Comparison of ENCODE assay signal across 9 cellular contexts in genomic region chr6:30913721-30914075, GRCh38. TPM values are rescaled to one million over a fixed set of nuclear protein-coding genes. Genes with fewer than 3 reads are reported as not detected.
DNase-seq lines count a peak whose midpoint lies in the region; ATAC-seq, FAIRE-seq and TF ChIP-seq lines count a peak whose summit lies in the region.
"Had no signal": no experiment of that assay in that cellular context is flagged by ENCODE, and none has a peak within 500 bp of the region (broad histone marks: within the 10 kb centered on the region; RNA-seq: fewer than 3 reads in every experiment).

No MANE protein-coding gene starts in this region.

- H3K4me1 ChIP-seq in ascending aorta (peaks cover 4 to 22% of the 10 kb centered on the region in 2 donors), HepG2 (ENCODE audit: insufficient read depth, low read length) (peaks cover 37% of the 10 kb centered on the region), thymus (ENCODE audit: control insufficient read depth, insufficient read depth, low read length) (peaks cover 11% of the 10 kb centered on the region)

- TF ChIP-seq RAD21 in HepG2 (CRISPR knock-in tag; IDR thresholded peaks at IDR 0.05), result no peak

- POLR2A ChIA-PET in HepG2 (lab: Yijun Ruan, JAX), result interaction anchor here (0.7 to 3.4 kb wide), 24 partner anchors 8 to 628 kb away, joined by 3 to 24 read pairs (median 4); partner anchors contain the start of genes DDR1, DDX39B, GNL1 and MDC1
- POLR2A ChIA-PET in HEK293T (lab: Yijun Ruan, JAX), result interaction anchor here (0.6 to 1.8 kb wide), 18 partner anchors 9 to 689 kb away, joined by 3 to 10 read pairs (median 4); partner anchors contain the start of genes DDR1 and MDC1

- H3K4me3 ChIP-seq in ascending aorta (peak overlapping the region; percentile 60 to 65), HepG2 (replicated peaks in 1 of 3; ENCODE audit: insufficient read depth in 1 of 3, low read depth in 2 of 3, low read length in 3 of 3) (peak overlapping the region in 1 of 3 experiments; percentile 32; a peak in 1 of 6 replicates), thymus (ENCODE audit: low read length) (peak overlapping the region; percentile 81)

- no peaks in the 10 kb centered on the region for H4K20me1 ChIP-seq in HepG2 (ENCODE audit: insufficient read depth, low read length)

- peaks cover 35% of the 10 kb centered on the region for H3K36me3 Mint-ChIP-seq in activated naive CD4-positive, alpha-beta T cell treated with anti-CD3 and anti-CD28 coated beads for 36 hours (ENCODE audit: low read depth)

- DNase-seq in activated naive CD4-positive, alpha-beta T cell treated with anti-CD3 and anti-CD28 coated beads for 36 hours, result no peak
- DNase-seq in activated naive CD4-positive, alpha-beta T cell treated with Interleukin-2 at 50 U/mL for 16 hours, result no peak
- DNase-seq in ascending aorta (ENCODE audit: low spot score in 2 of 2) (no peak), HepG2 (ENCODE audit: low spot score) (no peak), HEK293T (ENCODE audit: extremely low spot score) (no peak), NCI-H146 (lab: John Stamatoyannopoulos, UW) (no peak)

- no peaks in the 10 kb centered on the region for H3K9me3 Mint-ChIP-seq in activated naive CD4-positive, alpha-beta T cell treated with anti-CD3 and anti-CD28 coated beads for 36 hours

- peaks cover 33% of the 10 kb centered on the region for H3K4me1 Mint-ChIP-seq in activated naive CD4-positive, alpha-beta T cell treated with anti-CD3 and anti-CD28 coated beads for 36 hours (ENCODE audit: low read depth)

- in situ Hi-C loops in HepG2 (cut with HindIII; ENCODE audit: extremely low pct_ligation_motif_present, low pct_unique_long_range_greater_than_20kb), result no loop called here

- CTCF ChIA-PET in activated naive CD4-positive, alpha-beta T cell treated with anti-CD3 and anti-CD28 coated beads for 36 hours (lab: Charles Lee), result interaction anchor here (0.6 to 5.8 kb wide), 15 partner anchors 8 to 172 kb away, joined by 3 to 73 read pairs (median 4); partner anchors contain the start of gene IER3
- CTCF ChIA-PET in HepG2 (lab: Yijun Ruan, JAX; ENCODE audit: low intra/inter-chr PET ratio, low total read pairs), result interaction anchor here (2.1 to 3.1 kb wide), 2 partner anchors 155 to 166 kb away, joined by 9 read pairs; no protein-coding TSS in a partner anchor
- CTCF ChIA-PET in HEK293T (lab: Yijun Ruan, JAX), result interaction anchor here (0.8 to 4.0 kb wide), 9 partner anchors 17 to 176 kb away, joined by 3 to 37 read pairs (median 5); no protein-coding TSS in a partner anchor

- H2AFZ ChIP-seq in HepG2 (ENCODE audit: low read length), result no peak overlapping the region

- H3K27ac Mint-ChIP-seq in activated naive CD4-positive, alpha-beta T cell treated with anti-CD3 and anti-CD28 coated beads for 36 hours, result peak overlapping the region; percentile 27

- no peak for TF ChIP-seq EP300 in HepG2 (IDR thresholded peaks at IDR 0.05; ENCODE audit: low read depth in 2 of 2, low read length in 2 of 2)
- no peak for TF ChIP-seq EP300 in HepG2 (CRISPR knock-in tag; IDR thresholded peaks at IDR 0.05; ENCODE audit: borderline replicate concordance)

- FAIRE-seq in HepG2 (lab: Jason Lieb, UNC), result no peak
- FAIRE-seq: G401.6 had no signal

- H3K4me2 ChIP-seq in HepG2 (ENCODE audit: low read depth, low read length), result peak overlapping the region; percentile 97

- H3K9ac ChIP-seq in HepG2 (ENCODE audit: insufficient read depth, low read depth, low read length), result peak overlapping the region; percentile 43; the same call in 1 of the 2 replicates

- no TSS peak for BruUV-seq in HepG2 (replicated peaks; lab: Mats Ljungman, UMichigan)

- no peaks in the 10 kb centered on the region for H3K27me3 Mint-ChIP-seq in activated naive CD4-positive, alpha-beta T cell treated with anti-CD3 and anti-CD28 coated beads for 36 hours (ENCODE audit: low read depth)

- WGBS in HepG2 (ENCODE audit: low lambda C conversion rate), result 52% methylated on average over 31 of the region's 31 CpGs
- 24% methylated on average over 31 of the region's 31 CpGs for WGBS in thymus

- peak in 1 of 3 experiments; percentile 24 for TF ChIP-seq CTCF in ascending aorta (IDR thresholded peaks at IDR 0.05)
- TF ChIP-seq CTCF in HepG2 (CRISPR knock-in tag; IDR thresholded peaks at IDR 0.05), result no peak

- no peak; the same call in 2 of the 3 replicates for ATAC-seq in HepG2
- no peak for ATAC-seq in HG03521 (IDR thresholded peaks at IDR 0.05; ENCODE audit: unreplicated experiment)

- H3K36me3 ChIP-seq in ascending aorta, result peaks cover 19 to 46% of the 10 kb centered on the region in 2 donors
- H3K36me3 ChIP-seq in HepG2 (replicated peaks in 1 of 2; ENCODE audit: control insufficient read depth in 1 of 2, insufficient read depth in 2 of 2, low read length in 2 of 2), result peaks cover 12 to 46% of the 10 kb centered on the region in 2 experiments
- peaks cover 33% of the 10 kb centered on the region for H3K36me3 ChIP-seq in thymus (ENCODE audit: control insufficient read depth, insufficient read depth)

- no peak for TF ChIP-seq POLR2A in HepG2 (IDR thresholded peaks at IDR 0.05; ENCODE audit: insufficient read depth in 1 of 2, low read depth in 2 of 2, low read length in 2 of 2)

- no peaks in the 10 kb centered on the region for H3K27me3 ChIP-seq in ascending aorta
- no peaks in the 10 kb centered on the region; a peak in 1 of 5 replicates for H3K27me3 ChIP-seq in HepG2 (ENCODE audit: control insufficient read depth in 1 of 2, insufficient read depth in 2 of 2, low read length in 2 of 2)
- H3K27me3 ChIP-seq in thymus (ENCODE audit: control insufficient read depth, insufficient read depth), result no peaks in the 10 kb centered on the region

- intact Hi-C loops in activated naive CD4-positive, alpha-beta T cell treated with anti-CD3 and anti-CD28 coated beads for 36 hours (cut with micrococcal nuclease), result loop anchor here (1.0 to 5.0 kb wide), 4 partner anchors 85 to 371 kb away; partner anchors contain the start of genes GNL1 and PRR3
- intact Hi-C loops in ascending aorta (cut with DNase I) (loop anchor here (1.0 to 10.0 kb wide), 5 partner anchors 29 to 429 kb away; partner anchors contain the start of genes DDR1, FLOT1 and HLA-E), HepG2 (cut with micrococcal nuclease; ENCODE audit: unreplicated experiment) (loop anchor here (1.0 to 2.0 kb wide), 3 partner anchors 85 to 174 kb away; no protein-coding TSS in a partner anchor)

- peak overlapping the region; percentile 87 for H3K4me3 Mint-ChIP-seq in activated naive CD4-positive, alpha-beta T cell treated with anti-CD3 and anti-CD28 coated beads for 36 hours

- H3K9me3 ChIP-seq in ascending aorta, result no peaks in the 10 kb centered on the region
- H3K9me3 ChIP-seq in HepG2 (ENCODE audit: low read length), result no peaks in the 10 kb centered on the region
- no peaks in the 10 kb centered on the region for H3K9me3 ChIP-seq in thymus (ENCODE audit: control insufficient read depth)

- H3K79me2 ChIP-seq in HepG2 (ENCODE audit: insufficient read depth, low read length), result peaks cover 21% of the 10 kb centered on the region

- H3K27ac ChIP-seq in ascending aorta (peak overlapping the region; percentile 78 to 86), HepG2 (ENCODE audit: extremely low read length, insufficient read depth, low read length) (peak overlapping the region; percentile 61), thymus (ENCODE audit: low read depth) (peak overlapping the region; percentile 74)

RNA-seq across cellular contexts. Expression of gene VARS2, which starts 0.3 kb away (rescaled TPM):
- 10 to 100 TPM; 78.1 to 82.8 TPM for total RNA-seq in activated naive CD4-positive, alpha-beta T cell treated with anti-CD3 and anti-CD28 coated beads for 36 hours
- 5.7 TPM for total RNA-seq in ascending aorta
- total RNA-seq in HepG2 (2016; rRNA removed; fragmentation: Illumina TruSeq; extraction: Trizol), result 45.9 and 71.8 TPM in 2 replicates
- 12.3 and 14.4 TPM in 2 replicates for total RNA-seq in HepG2 (2016; cell fraction: cytosol; rRNA removed; fragmentation: Illumina TruSeq; extraction: Trizol; ENCODE audit: low read depth)
- 38.9 and 75.5 TPM in 2 replicates for total RNA-seq in HepG2 (2016; cell fraction: insoluble cytoplasmic fraction; rRNA removed; fragmentation: Illumina TruSeq; extraction: Trizol)
- total RNA-seq in HepG2 (2016; cell fraction: membrane; rRNA removed; fragmentation: Illumina TruSeq; extraction: Trizol), result 27.5 and 28.2 TPM in 2 replicates
- 63.3 and 78.0 TPM in 2 replicates for total RNA-seq in HepG2 (2016; cell fraction: nucleus; rRNA removed; fragmentation: Illumina TruSeq; extraction: Trizol)
- 61.8 and 68.8 TPM in 2 replicates for polyA plus RNA-seq in HepG2 (2011; rRNA removed)
- polyA plus RNA-seq in HepG2 (2011; cell fraction: cytosol; rRNA removed), result 21.9 and 29.1 TPM in 2 replicates
- polyA plus RNA-seq in HepG2 (2011; cell fraction: nucleus; rRNA removed), result 392 and 449 TPM in 2 replicates
- polyA plus RNA-seq in HepG2 (2012), result 45.5 and 49.9 TPM in 2 replicates
- 9.2 and 9.4 TPM in 2 replicates for polyA plus RNA-seq in HepG2 (2016; cell fraction: cytosol; fragmentation: Illumina TruSeq; extraction: Trizol; ENCODE audit: low read depth)
- polyA plus RNA-seq in HepG2 (2016; cell fraction: insoluble cytoplasmic fraction; fragmentation: Illumina TruSeq; extraction: Trizol; ENCODE audit: low read depth), result 31.3 and 38.2 TPM in 2 replicates
- 17.7 and 19.1 TPM in 2 replicates for polyA plus RNA-seq in HepG2 (2016; cell fraction: membrane; fragmentation: Illumina TruSeq; extraction: Trizol; ENCODE audit: low read depth)
- polyA plus RNA-seq in HepG2 (2016; cell fraction: nucleus; fragmentation: Illumina TruSeq; extraction: Trizol; ENCODE audit: insufficient read depth, low read depth), result 189 and 203 TPM in 2 replicates
- polyA minus RNA-seq in HepG2 (2011; rRNA and poly(A)+ RNA removed; ENCODE audit: low replicate concordance), result 37.3 and 128 TPM in 2 replicates
- polyA minus RNA-seq in HepG2 (2011; cell fraction: cytosol; rRNA and poly(A)+ RNA removed), result 32.2 and 37.4 TPM in 2 replicates
- polyA minus RNA-seq in HepG2 (2011; cell fraction: nucleus; rRNA and poly(A)+ RNA removed), result 56.0 and 56.3 TPM in 2 replicates
- 40.4 TPM for polyA plus RNA-seq in thymus

RNA-seq across cellular contexts. Expression of gene GTF2H4, which starts 5.7 kb away (rescaled TPM):
- total RNA-seq in activated naive CD4-positive, alpha-beta T cell treated with anti-CD3 and anti-CD28 coated beads for 36 hours, result 10 to 100 TPM; 33.3 to 42.4 TPM
- total RNA-seq in ascending aorta (81.0 TPM), HepG2 (2016; rRNA removed; fragmentation: Illumina TruSeq; extraction: Trizol) (15.9 and 18.0 TPM in 2 replicates)
- 1.5 and 3.1 TPM in 2 replicates for total RNA-seq in HepG2 (2016; cell fraction: cytosol; rRNA removed; fragmentation: Illumina TruSeq; extraction: Trizol; ENCODE audit: low read depth)
- total RNA-seq in HepG2 (2016; cell fraction: insoluble cytoplasmic fraction; rRNA removed; fragmentation: Illumina TruSeq; extraction: Trizol), result 14.1 and 17.5 TPM in 2 replicates
- total RNA-seq in HepG2 (2016; cell fraction: membrane; rRNA removed; fragmentation: Illumina TruSeq; extraction: Trizol), result 4.5 and 5.7 TPM in 2 replicates
- 27.0 and 30.2 TPM in 2 replicates for total RNA-seq in HepG2 (2016; cell fraction: nucleus; rRNA removed; fragmentation: Illumina TruSeq; extraction: Trizol)
- polyA plus RNA-seq in HepG2 (2011; rRNA removed) (49.3 and 58.3 TPM in 2 replicates), thymus (35.4 TPM)
- 19.9 and 20.1 TPM in 2 replicates for polyA plus RNA-seq in HepG2 (2011; cell fraction: cytosol; rRNA removed)
- 258 and 287 TPM in 2 replicates for polyA plus RNA-seq in HepG2 (2011; cell fraction: nucleus; rRNA removed)
- 29.0 and 51.4 TPM in 2 replicates for polyA plus RNA-seq in HepG2 (2012)
- polyA plus RNA-seq in HepG2 (2016; cell fraction: cytosol; fragmentation: Illumina TruSeq; extraction: Trizol; ENCODE audit: low read depth), result 2.6 and 3.1 TPM in 2 replicates
- 25.8 and 31.0 TPM in 2 replicates for polyA plus RNA-seq in HepG2 (2016; cell fraction: insoluble cytoplasmic fraction; fragmentation: Illumina TruSeq; extraction: Trizol; ENCODE audit: low read depth)
- polyA plus RNA-seq in HepG2 (2016; cell fraction: membrane; fragmentation: Illumina TruSeq; extraction: Trizol; ENCODE audit: low read depth), result 4.9 and 6.0 TPM in 2 replicates
- polyA plus RNA-seq in HepG2 (2016; cell fraction: nucleus; fragmentation: Illumina TruSeq; extraction: Trizol; ENCODE audit: insufficient read depth, low read depth), result 114 and 125 TPM in 2 replicates
- polyA minus RNA-seq in HepG2 (2011; rRNA and poly(A)+ RNA removed; ENCODE audit: low replicate concordance), result 25.0 and 30.0 TPM in 2 replicates
- polyA minus RNA-seq in HepG2 (2011; cell fraction: cytosol; rRNA and poly(A)+ RNA removed), result 4.9 and 8.5 TPM in 2 replicates
- polyA minus RNA-seq in HepG2 (2011; cell fraction: nucleus; rRNA and poly(A)+ RNA removed), result 61.3 and 64.4 TPM in 2 replicates

RNA-seq across cellular contexts. Expression of gene SFTA2, which starts 18.3 kb away (rescaled TPM):
- total RNA-seq in activated naive CD4-positive, alpha-beta T cell treated with anti-CD3 and anti-CD28 coated beads for 36 hours, result not detected
- total RNA-seq in ascending aorta (not detected), HepG2 (2016; rRNA removed; fragmentation: Illumina TruSeq; extraction: Trizol) (not detected in 2 replicates)
- not detected in 2 replicates for total RNA-seq in HepG2 (2016; cell fraction: cytosol; rRNA removed; fragmentation: Illumina TruSeq; extraction: Trizol; ENCODE audit: low read depth)
- total RNA-seq in HepG2 (2016; cell fraction: insoluble cytoplasmic fraction; rRNA removed; fragmentation: Illumina TruSeq; extraction: Trizol), result not detected in 2 replicates
- not detected in 2 replicates for total RNA-seq in HepG2 (2016; cell fraction: membrane; rRNA removed; fragmentation: Illumina TruSeq; extraction: Trizol)
- not detected in 2 replicates for total RNA-seq in HepG2 (2016; cell fraction: nucleus; rRNA removed; fragmentation: Illumina TruSeq; extraction: Trizol)
- polyA plus RNA-seq in HepG2 (2011; rRNA removed) (not detected in 2 replicates), thymus (1.8 TPM)
- not detected in 2 replicates for polyA plus RNA-seq in HepG2 (2011; cell fraction: cytosol; rRNA removed)
- polyA plus RNA-seq in HepG2 (2011; cell fraction: nucleus; rRNA removed), result not detected in 2 replicates
- not detected in 2 replicates for polyA plus RNA-seq in HepG2 (2012)
- polyA plus RNA-seq in HepG2 (2016; cell fraction: cytosol; fragmentation: Illumina TruSeq; extraction: Trizol; ENCODE audit: low read depth), result not detected in 2 replicates
- polyA plus RNA-seq in HepG2 (2016; cell fraction: insoluble cytoplasmic fraction; fragmentation: Illumina TruSeq; extraction: Trizol; ENCODE audit: low read depth), result not detected in 2 replicates
- polyA plus RNA-seq in HepG2 (2016; cell fraction: membrane; fragmentation: Illumina TruSeq; extraction: Trizol; ENCODE audit: low read depth), result not detected in 2 replicates
- polyA plus RNA-seq in HepG2 (2016; cell fraction: nucleus; fragmentation: Illumina TruSeq; extraction: Trizol; ENCODE audit: insufficient read depth, low read depth), result not detected in 2 replicates
- polyA minus RNA-seq in HepG2 (2011; rRNA and poly(A)+ RNA removed; ENCODE audit: low replicate concordance), result not detected in 2 replicates
- polyA minus RNA-seq in HepG2 (2011; cell fraction: cytosol; rRNA and poly(A)+ RNA removed), result not detected in 2 replicates
- polyA minus RNA-seq in HepG2 (2011; cell fraction: nucleus; rRNA and poly(A)+ RNA removed), result not detected in 2 replicates

RNA-seq across cellular contexts. Expression of gene MUCL3, which starts 27.1 kb away (rescaled TPM):
- not detected for total RNA-seq in activated naive CD4-positive, alpha-beta T cell treated with anti-CD3 and anti-CD28 coated beads for 36 hours
- total RNA-seq in ascending aorta (not detected), HepG2 (2016; rRNA removed; fragmentation: Illumina TruSeq; extraction: Trizol) (not detected in 2 replicates)
- total RNA-seq in HepG2 (2016; cell fraction: cytosol; rRNA removed; fragmentation: Illumina TruSeq; extraction: Trizol; ENCODE audit: low read depth), result not detected in 2 replicates
- not detected in 2 replicates for total RNA-seq in HepG2 (2016; cell fraction: insoluble cytoplasmic fraction; rRNA removed; fragmentation: Illumina TruSeq; extraction: Trizol)
- not detected in 2 replicates for total RNA-seq in HepG2 (2016; cell fraction: membrane; rRNA removed; fragmentation: Illumina TruSeq; extraction: Trizol)
- total RNA-seq in HepG2 (2016; cell fraction: nucleus; rRNA removed; fragmentation: Illumina TruSeq; extraction: Trizol), result not detected in 2 replicates
- polyA plus RNA-seq in HepG2 (2011; rRNA removed) (not detected in 2 replicates), thymus (0.02 TPM)
- not detected in 2 replicates for polyA plus RNA-seq in HepG2 (2011; cell fraction: cytosol; rRNA removed)
- not detected in 2 replicates for polyA plus RNA-seq in HepG2 (2011; cell fraction: nucleus; rRNA removed)
- not detected in 2 replicates for polyA plus RNA-seq in HepG2 (2012)
- not detected in 2 replicates for polyA plus RNA-seq in HepG2 (2016; cell fraction: cytosol; fragmentation: Illumina TruSeq; extraction: Trizol; ENCODE audit: low read depth)
- polyA plus RNA-seq in HepG2 (2016; cell fraction: insoluble cytoplasmic fraction; fragmentation: Illumina TruSeq; extraction: Trizol; ENCODE audit: low read depth), result not detected in 2 replicates
- polyA plus RNA-seq in HepG2 (2016; cell fraction: membrane; fragmentation: Illumina TruSeq; extraction: Trizol; ENCODE audit: low read depth), result not detected in 2 replicates
- not detected in 2 replicates for polyA plus RNA-seq in HepG2 (2016; cell fraction: nucleus; fragmentation: Illumina TruSeq; extraction: Trizol; ENCODE audit: insufficient read depth, low read depth)
- polyA minus RNA-seq in HepG2 (2011; rRNA and poly(A)+ RNA removed; ENCODE audit: low replicate concordance), result not detected in 2 replicates
- polyA minus RNA-seq in HepG2 (2011; cell fraction: cytosol; rRNA and poly(A)+ RNA removed), result not detected in 2 replicates
- polyA minus RNA-seq in HepG2 (2011; cell fraction: nucleus; rRNA and poly(A)+ RNA removed), result not detected in 2 replicates

RNA-seq across cellular contexts. Expression of gene DDR1, which starts 29.4 kb away (rescaled TPM):
- 10 to 100 TPM in 1 of 2 experiments, 1 to 10 TPM in 1; 9.5 to 10.1 TPM for total RNA-seq in activated naive CD4-positive, alpha-beta T cell treated with anti-CD3 and anti-CD28 coated beads for 36 hours
- total RNA-seq in ascending aorta (18.8 TPM), HepG2 (2016; rRNA removed; fragmentation: Illumina TruSeq; extraction: Trizol) (7.0 and 16.7 TPM in 2 replicates)
- total RNA-seq in HepG2 (2016; cell fraction: cytosol; rRNA removed; fragmentation: Illumina TruSeq; extraction: Trizol; ENCODE audit: low read depth), result 5.8 and 8.2 TPM in 2 replicates
- 6.0 and 18.2 TPM in 2 replicates for total RNA-seq in HepG2 (2016; cell fraction: insoluble cytoplasmic fraction; rRNA removed; fragmentation: Illumina TruSeq; extraction: Trizol)
- total RNA-seq in HepG2 (2016; cell fraction: membrane; rRNA removed; fragmentation: Illumina TruSeq; extraction: Trizol), result 8.1 and 9.1 TPM in 2 replicates
- 18.1 and 22.9 TPM in 2 replicates for total RNA-seq in HepG2 (2016; cell fraction: nucleus; rRNA removed; fragmentation: Illumina TruSeq; extraction: Trizol)
- polyA plus RNA-seq in HepG2 (2011; rRNA removed) (20.2 and 25.0 TPM in 2 replicates), thymus (65.9 TPM)
- polyA plus RNA-seq in HepG2 (2011; cell fraction: cytosol; rRNA removed), result 18.2 and 20.9 TPM in 2 replicates
- polyA plus RNA-seq in HepG2 (2011; cell fraction: nucleus; rRNA removed), result 49.4 and 65.3 TPM in 2 replicates
- 21.2 TPM in 2 replicates for polyA plus RNA-seq in HepG2 (2012)
- 1.3 and 1.5 TPM in 2 replicates for polyA plus RNA-seq in HepG2 (2016; cell fraction: cytosol; fragmentation: Illumina TruSeq; extraction: Trizol; ENCODE audit: low read depth)
- polyA plus RNA-seq in HepG2 (2016; cell fraction: insoluble cytoplasmic fraction; fragmentation: Illumina TruSeq; extraction: Trizol; ENCODE audit: low read depth), result 6.6 and 7.2 TPM in 2 replicates
- 3.5 and 3.7 TPM in 2 replicates for polyA plus RNA-seq in HepG2 (2016; cell fraction: membrane; fragmentation: Illumina TruSeq; extraction: Trizol; ENCODE audit: low read depth)
- polyA plus RNA-seq in HepG2 (2016; cell fraction: nucleus; fragmentation: Illumina TruSeq; extraction: Trizol; ENCODE audit: insufficient read depth, low read depth), result 37.9 and 40.3 TPM in 2 replicates
- 53.5 and 64.7 TPM in 2 replicates for polyA minus RNA-seq in HepG2 (2011; rRNA and poly(A)+ RNA removed; ENCODE audit: low replicate concordance)
- polyA minus RNA-seq in HepG2 (2011; cell fraction: cytosol; rRNA and poly(A)+ RNA removed), result 28.8 and 29.1 TPM in 2 replicates
- 25.2 and 31.7 TPM in 2 replicates for polyA minus RNA-seq in HepG2 (2011; cell fraction: nucleus; rRNA and poly(A)+ RNA removed)
